ENCODE assay signal across 24 cellular contexts in genomic region chr5:9015937-9016270, GRCh38.
DNase-seq lines count a peak whose midpoint lies in the region; ATAC-seq, FAIRE-seq and TF ChIP-seq lines count a peak whose summit lies in the region.
"Had no signal": no experiment of that assay in that cellular context is flagged by ENCODE, and none has a peak within 500 bp of the region (broad histone marks: within the 10 kb centered on the region; RNA-seq: fewer than 3 reads in every experiment).

No MANE protein-coding gene starts in this region.

- no peaks in the 10 kb centered on the region for H3K27me3 Mint-ChIP-seq in astrocyte (ENCODE audit: low read depth, unreplicated experiment)
- no peaks in the 10 kb centered on the region for H3K27me3 Mint-ChIP-seq in activated CD4-positive, alpha-beta T cell treated with anti-CD3 and anti-CD28 coated beads for 36 hours
- no peaks in the 10 kb centered on the region for H3K27me3 Mint-ChIP-seq in activated naive CD8-positive, alpha-beta T cell treated with anti-CD3 and anti-CD28 coated beads for 36 hours
- H3K27me3 Mint-ChIP-seq: activated CD4-positive, alpha-beta memory T cell treated with anti-CD3 and anti-CD28 coated beads, Interleukin-2, amount 10 ng/mL, durations not matched to agents 7 days and 5 days; CD4-positive, alpha-beta memory T cell; memory B cell had no signal

- no peaks in the 10 kb centered on the region for H3K36me3 ChIP-seq in astrocyte (ENCODE audit: insufficient read depth, low read length)
- H3K36me3 ChIP-seq: sigmoid colon, transverse colon had no signal

- no peak for TF ChIP-seq CTCF in astrocyte (IDR thresholded peaks at IDR 0.05; ENCODE audit: insufficient read depth, low read depth, low read length)

- intact Hi-C loops in activated CD4-positive, alpha-beta T cell treated with anti-CD3 and anti-CD28 coated beads for 36 hours (cut with DNase I, micrococcal nuclease), result no loop called here

- no peaks in the 10 kb centered on the region for H3K79me2 ChIP-seq in astrocyte (ENCODE audit: insufficient read depth, low read length)

- H3K27me3 ChIP-seq in astrocyte (ENCODE audit: insufficient read depth, low read length), result no peaks in the 10 kb centered on the region
- H3K27me3 ChIP-seq: sigmoid colon, transverse colon had no signal

- peak overlapping the region; percentile 56 for H3K27ac ChIP-seq in astrocyte (ENCODE audit: low read depth, low read length)
- H3K27ac ChIP-seq: psoas muscle, sigmoid colon, transverse colon had no signal

- CTCF ChIA-PET in activated CD4-positive, alpha-beta T cell treated with anti-CD3 and anti-CD28 coated beads for 36 hours (lab: Charles Lee), result no interaction called here

- no peak overlapping the region for H3K4me3 Mint-ChIP-seq in astrocyte (ENCODE audit: unreplicated experiment)
- no peak overlapping the region for H3K4me3 Mint-ChIP-seq in activated CD4-positive, alpha-beta T cell treated with anti-CD3 and anti-CD28 coated beads for 36 hours
- no peak overlapping the region for H3K4me3 Mint-ChIP-seq in activated naive CD8-positive, alpha-beta T cell treated with anti-CD3 and anti-CD28 coated beads for 36 hours
- H3K4me3 Mint-ChIP-seq: activated CD4-positive, alpha-beta memory T cell treated with anti-CD3 and anti-CD28 coated beads, Interleukin-2, amount 10 ng/mL, durations not matched to agents 7 days and 5 days; activated naive CD4-positive, alpha-beta T cell treated with anti-CD3 and anti-CD28 coated beads for 36 hours; brain; CD4-positive, alpha-beta memory T cell; memory B cell had no signal

- POLR2A ChIA-PET in activated CD4-positive, alpha-beta T cell treated with anti-CD3 and anti-CD28 coated beads for 36 hours (lab: Charles Lee), result no interaction called here

- H3K4me2 ChIP-seq in astrocyte (ENCODE audit: low read length), result peak overlapping the region; percentile 42

- H3K9me3 Mint-ChIP-seq in astrocyte (ENCODE audit: unreplicated experiment), result no peaks in the 10 kb centered on the region
- H3K9me3 Mint-ChIP-seq in activated CD4-positive, alpha-beta T cell treated with anti-CD3 and anti-CD28 coated beads for 36 hours (ENCODE audit: low read depth), result peaks cover 2% of the 10 kb centered on the region
- no peaks in the 10 kb centered on the region for H3K9me3 Mint-ChIP-seq in activated naive CD8-positive, alpha-beta T cell treated with anti-CD3 and anti-CD28 coated beads for 36 hours
- H3K9me3 Mint-ChIP-seq: activated naive CD4-positive, alpha-beta T cell treated with anti-CD3 and anti-CD28 coated beads for 36 hours; memory B cell had no signal

- no peak overlapping the region for H3K4me3 ChIP-seq in astrocyte (ENCODE audit: insufficient read depth, low read depth, low read length)
- H3K4me3 ChIP-seq: psoas muscle, sigmoid colon, transverse colon had no signal

- no peaks in the 10 kb centered on the region for H3K36me3 Mint-ChIP-seq in astrocyte (ENCODE audit: low read depth, unreplicated experiment)
- H3K36me3 Mint-ChIP-seq in activated CD4-positive, alpha-beta T cell treated with anti-CD3 and anti-CD28 coated beads for 36 hours (ENCODE audit: low read depth), result no peaks in the 10 kb centered on the region
- H3K36me3 Mint-ChIP-seq in activated naive CD8-positive, alpha-beta T cell treated with anti-CD3 and anti-CD28 coated beads for 36 hours, result no peaks in the 10 kb centered on the region
- H3K36me3 Mint-ChIP-seq: brain; CD4-positive, alpha-beta memory T cell; memory B cell had no signal

- DNase-seq in HS-5 (ENCODE audit: low read depth), result peak; percentile 31
- DNase-seq in astrocyte (ENCODE audit: low read depth), result no peak
- peak; percentile 12 for DNase-seq in myocyte (ENCODE audit: low read depth)
- no peak for DNase-seq in activated CD4-positive, alpha-beta T cell treated with anti-CD3 and anti-CD28 coated beads for 36 hours
- no peak for DNase-seq in SKM-1 (lab: John Stamatoyannopoulos, UW; ENCODE audit: unreplicated experiment)
- DNase-seq in activated naive CD8-positive, alpha-beta T cell treated with anti-CD3 and anti-CD28 coated beads for 36 hours, result no peak
- DNase-seq in ecto neural progenitor cell (ENCODE audit: low spot score), result no peak
- DNase-seq: activated CD4-positive, alpha-beta memory T cell treated with anti-CD3 and anti-CD28 coated beads, Interleukin-2, amount 10 ng/mL, durations not matched to agents 7 days and 5 days; activated CD4-positive, CD25-positive, alpha-beta regulatory T cell treated with anti-CD3 and anti-CD28 coated beads, Interleukin-2, amount 50 U/mL, for 72 hours; activated CD8-positive, alpha-beta memory T cell treated with anti-CD3 and anti-CD28 coated beads, Interleukin-2, amount 50 U/mL, for 48 hours; activated naive CD4-positive, alpha-beta T cell treated with anti-CD3 and anti-CD28 coated beads for 36 hours; CD4-positive, alpha-beta memory T cell; NCI-H1092 treated with DMSO at 0.1 percent for 48 hours; NCI-H187; NCI-H524 treated with DMSO at 0.1 percent for 48 hours; PC-3; psoas muscle; sigmoid colon; stimulated activated CD4-positive, alpha-beta T cell treated with anti-CD3 and anti-CD28 coated beads, Interleukin-15, amount 100 ng/mL, for 24 hours; stimulated activated CD4-positive, alpha-beta T cell treated with anti-CD3 and anti-CD28 coated beads, Interleukin-4, amount 100 ng/mL, for 4 hours; transverse colon had no signal

- no peak overlapping the region for H2AFZ ChIP-seq in astrocyte (ENCODE audit: low read depth, low read length)

- FAIRE-seq in astrocyte (lab: Jason Lieb, UNC), result no peak
- FAIRE-seq: D721Med had no signal

- peaks cover 33% of the 10 kb centered on the region for H3K4me1 Mint-ChIP-seq in astrocyte (ENCODE audit: low read depth, unreplicated experiment)
- no peaks in the 10 kb centered on the region for H3K4me1 Mint-ChIP-seq in activated CD4-positive, alpha-beta T cell treated with anti-CD3 and anti-CD28 coated beads for 36 hours
- no peaks in the 10 kb centered on the region for H3K4me1 Mint-ChIP-seq in activated naive CD8-positive, alpha-beta T cell treated with anti-CD3 and anti-CD28 coated beads for 36 hours
- H3K4me1 Mint-ChIP-seq: activated CD4-positive, alpha-beta memory T cell treated with anti-CD3 and anti-CD28 coated beads, Interleukin-2, amount 10 ng/mL, durations not matched to agents 7 days and 5 days; CD4-positive, alpha-beta memory T cell; memory B cell had no signal

- ATAC-seq in activated CD4-positive, alpha-beta T cell treated with anti-CD3 and anti-CD28 coated beads for 36 hours, result no peak
- ATAC-seq: PC-3, psoas muscle had no signal

- H3K4me1 ChIP-seq in astrocyte (ENCODE audit: insufficient read depth, low read length), result peaks cover 36% of the 10 kb centered on the region
- H3K4me1 ChIP-seq: psoas muscle, sigmoid colon, transverse colon had no signal

- H3K9me3 ChIP-seq in astrocyte (ENCODE audit: insufficient read depth, low read depth, low read length), result no peaks in the 10 kb centered on the region
- H3K9me3 ChIP-seq: psoas muscle, sigmoid colon, transverse colon had no signal

- H3K27ac Mint-ChIP-seq in astrocyte (ENCODE audit: unreplicated experiment), result peak overlapping the region; percentile 74
- no peak overlapping the region for H3K27ac Mint-ChIP-seq in activated CD4-positive, alpha-beta T cell treated with anti-CD3 and anti-CD28 coated beads for 36 hours
- no peak overlapping the region for H3K27ac Mint-ChIP-seq in activated naive CD8-positive, alpha-beta T cell treated with anti-CD3 and anti-CD28 coated beads for 36 hours
- H3K27ac Mint-ChIP-seq: activated CD4-positive, alpha-beta memory T cell treated with anti-CD3 and anti-CD28 coated beads, Interleukin-2, amount 10 ng/mL, durations not matched to agents 7 days and 5 days; activated naive CD4-positive, alpha-beta T cell treated with anti-CD3 and anti-CD28 coated beads for 36 hours; CD4-positive, alpha-beta memory T cell; memory B cell had no signal

- H4K20me1 ChIP-seq in astrocyte (ENCODE audit: insufficient read depth, low read length), result no peaks in the 10 kb centered on the region

- H3K9ac ChIP-seq in astrocyte (ENCODE audit: low read length), result peak overlapping the region; percentile 51

Comparison
In these comparisons a context has a peak if more than half of its experiments do, and no peak if none do; other contexts are left out.
1. DNase-seq: peak in HS-5 (single experiment) and myocyte (single experiment); none in astrocyte (single experiment), activated CD4-positive, alpha-beta T cell treated with anti-CD3 and anti-CD28 coated beads for 36 hours (single experiment), SKM-1 (single experiment), activated naive CD8-positive, alpha-beta T cell treated with anti-CD3 and anti-CD28 coated beads for 36 hours (single experiment) and ecto neural progenitor cell (single experiment).